Comparison of ENCODE assay signal across 8 cellular contexts in genomic region chr15:81336568-81336967, GRCh38. TPM values are rescaled to one million over a fixed set of nuclear protein-coding genes. Genes with fewer than 3 reads are reported as not detected.
DNase-seq lines count a peak whose midpoint lies in the region; ATAC-seq and TF ChIP-seq lines count a peak whose summit lies in the region.

No MANE protein-coding gene starts in this region.

- H3K9me3 ChIP-seq in T-helper 17 cell (ENCODE audit: control insufficient read depth, low read length, poor library complexity, severe bottlenecking), result no peaks in the 10 kb centered on the region

- no peak overlapping the region for H3K4me3 Mint-ChIP-seq in T-helper 17 cell

- H3K4me1 Mint-ChIP-seq in T-helper 17 cell, result peaks cover 12% of the 10 kb centered on the region

- no peaks in the 10 kb centered on the region for H3K36me3 Mint-ChIP-seq in T-helper 17 cell (ENCODE audit: low read depth)

- H3K4me1 ChIP-seq in foreskin keratinocyte, result no peaks in the 10 kb centered on the region

- ATAC-seq in GM18517 (IDR thresholded peaks at IDR 0.05; ENCODE audit: unreplicated experiment) (peak; percentile 59), T-helper 17 cell (peak; percentile 62), foreskin keratinocyte (peak; percentile 29), GM19463 (IDR thresholded peaks at IDR 0.05; ENCODE audit: unreplicated experiment) (no peak)

- TF ChIP-seq CTCF in AG09319 (IDR thresholded peaks at IDR 0.05; ENCODE audit: low read depth, low read length) (peak; percentile 28), foreskin keratinocyte (conservative IDR thresholded peaks at IDR 0.05) (peak; percentile 63)

- H3K27ac Mint-ChIP-seq in T-helper 17 cell, result no peak overlapping the region

- H3K27ac ChIP-seq in foreskin keratinocyte, result no peak overlapping the region

- peaks cover under 1% of the 10 kb centered on the region for H3K27me3 ChIP-seq in foreskin keratinocyte

- peaks cover 13% of the 10 kb centered on the region for H3K27me3 Mint-ChIP-seq in T-helper 17 cell

- DNase-seq in AG09319 (ENCODE audit: extremely low read depth, low read depth) (no peak), T-helper 17 cell (no peak), foreskin keratinocyte (peak in 1 of 2 donors; percentile 19), NCI-H1105 treated with DMSO at 0.1 percent for 48 hours (lab: John Stamatoyannopoulos, UW) (no peak), SKM-1 treated with dmso at 0.1 percent for 144 hours (lab: John Stamatoyannopoulos, UW; ENCODE audit: unreplicated experiment) (no peak), NCI-H524 treated with DMSO at 0.1 percent for 48 hours (lab: John Stamatoyannopoulos, UW) (no peak)

RNA-seq across cellular contexts. Expression of gene STARD5, which starts 12.6 kb away (rescaled TPM):
- total RNA-seq in T-helper 17 cell (1 to 10 TPM; 4.3 to 4.6 TPM), foreskin keratinocyte (20.6 and 20.8 TPM in 2 replicates)
- polyA plus RNA-seq in foreskin keratinocyte, result 26.6 and 27.6 TPM in 2 replicates

RNA-seq across cellular contexts. Expression of gene TMC3, which starts 37.4 kb away (rescaled TPM):
- not detected for total RNA-seq in T-helper 17 cell
- total RNA-seq in foreskin keratinocyte, result not detected in 2 replicates
- not detected in 2 replicates for polyA plus RNA-seq in foreskin keratinocyte
